1 cellular context compared by ENCODE assay signal in genomic region chr17:78428842-78429617, GRCh38.
TF ChIP-seq lines count a peak whose summit lies in the region.

No MANE protein-coding gene starts in this region.

TF ChIP-seq in IMR-90, 13 proteins besides CTCF, POLR2A, EP300 and RAD21 (continued from another document):
- TF ChIP-seq USF2 (IDR thresholded peaks at IDR 0.05; ENCODE audit: low read depth, low read length), result no peak
